In genomic region chr20:63627129-63627699, GRCh38 we compare ENCODE assay signal across 8 cellular contexts. TPM values are rescaled to one million over a fixed set of nuclear protein-coding genes. Genes with fewer than 3 reads are reported as not detected.
DNase-seq lines count a peak whose midpoint lies in the region; TF ChIP-seq lines count a peak whose summit lies in the region.

No MANE protein-coding gene starts in this region.

- peak overlapping the region; percentile 98 for H3K9ac ChIP-seq in MM.1S (ENCODE audit: low read length)

- no peak for TF ChIP-seq CTCF in MM.1S (IDR thresholded peaks at IDR 0.05; ENCODE audit: low read length)
- TF ChIP-seq CTCF in suprapubic skin (IDR thresholded peaks at IDR 0.05): no peak

- H3K27me3 ChIP-seq in MM.1S (replicated peaks; ENCODE audit: insufficient read depth, low read length): no peaks in the 10 kb centered on the region
- H3K27me3 ChIP-seq in suprapubic skin: no peaks in the 10 kb centered on the region

- WGBS in suprapubic skin: 0% methylated on average over 5 of the region's 64 CpGs

- in situ Hi-C loops in SK-MEL-5 (cut with HindIII; ENCODE audit: low pct_unique_long_range_greater_than_20kb, low sequenced_read_pairs): no loop called here

- peak overlapping the region; percentile 87 for H3K4me3 ChIP-seq in MM.1S (ENCODE audit: low read length)
- H3K4me3 ChIP-seq in suprapubic skin: peak overlapping the region; percentile 98

- peak overlapping the region; percentile 49; the same call in 1 of the 2 replicates for H3K27ac ChIP-seq in MM.1S (ENCODE audit: low read length)
- peak overlapping the region; percentile 93 for H3K27ac ChIP-seq in suprapubic skin

- peaks cover 54% of the 10 kb centered on the region for H3K79me2 ChIP-seq in MM.1S (ENCODE audit: low read length)

- H3K27me3 Mint-ChIP-seq in activated naive CD4-positive, alpha-beta T cell treated with anti-CD3 and anti-CD28 coated beads, Interleukin-2, amount 10 ng/mL, durations not matched to agents 7 days and 5 days: no peaks in the 10 kb centered on the region

- H3K36me3 Mint-ChIP-seq in activated naive CD4-positive, alpha-beta T cell treated with anti-CD3 and anti-CD28 coated beads, Interleukin-2, amount 10 ng/mL, durations not matched to agents 7 days and 5 days: peaks cover 34% of the 10 kb centered on the region

- no peaks in the 10 kb centered on the region for H3K9me3 Mint-ChIP-seq in activated naive CD4-positive, alpha-beta T cell treated with anti-CD3 and anti-CD28 coated beads, Interleukin-2, amount 10 ng/mL, durations not matched to agents 7 days and 5 days

- peak in 1 of 2 donors; percentile 40 for TF ChIP-seq POLR2A in suprapubic skin (IDR thresholded peaks at IDR 0.05)

- H3F3A ChIP-seq in MM.1S (ENCODE audit: insufficient read depth, low read length): no peaks in the 10 kb centered on the region

- H3K4me2 ChIP-seq in MM.1S (ENCODE audit: low read depth, low read length): peak overlapping the region; percentile 91

- peak overlapping the region; percentile 99 for H3K4me3 Mint-ChIP-seq in activated naive CD4-positive, alpha-beta T cell treated with anti-CD3 and anti-CD28 coated beads, Interleukin-2, amount 10 ng/mL, durations not matched to agents 7 days and 5 days

- no peaks in the 10 kb centered on the region for H3K9me2 ChIP-seq in MM.1S (replicated peaks; ENCODE audit: insufficient read depth, low read length)

- H4K20me1 ChIP-seq in MM.1S (ENCODE audit: insufficient read depth, low read length): peaks cover 3% of the 10 kb centered on the region; the same call in 1 of the 2 replicates

- CTCF ChIA-PET in activated naive CD4-positive, alpha-beta T cell treated with anti-CD3 and anti-CD28 coated beads, Interleukin-2, amount 10 ng/mL, durations not matched to agents 7 days and 5 days (lab: Charles Lee): interaction anchor here (0.7 to 2.4 kb wide), 4 partner anchors 9 to 90 kb away, joined by 3 to 17 read pairs (median 3); partner anchors contain the start of gene PTK6

- peak; percentile 99 for DNase-seq in GM03348 (ENCODE audit: low spot score)
- peak; percentile 93 for DNase-seq in HCEC 1CT
- DNase-seq in MM.1S: peak; percentile 95
- DNase-seq in SK-MEL-5 (ENCODE audit: low read depth, low spot score): peak; percentile 93
- peak; percentile 94 for DNase-seq in activated naive CD4-positive, alpha-beta T cell treated with anti-CD3 and anti-CD28 coated beads, Interleukin-2, amount 10 ng/mL, durations not matched to agents 7 days and 5 days
- peak; percentile 97 for DNase-seq in germinal center (ENCODE audit: low spot score)
- DNase-seq in nucleus accumbens (lab: John Stamatoyannopoulos, UW): peak in 52 of 56 donors; percentile 44 to 93 (median 84)
- DNase-seq in suprapubic skin (ENCODE audit: low spot score in 2 of 2): peak; percentile 97 to 98

- peak overlapping the region; percentile 77 for H2AFZ ChIP-seq in MM.1S (ENCODE audit: low read length)

- peaks cover 46% of the 10 kb centered on the region for H3K4me1 Mint-ChIP-seq in activated naive CD4-positive, alpha-beta T cell treated with anti-CD3 and anti-CD28 coated beads, Interleukin-2, amount 10 ng/mL, durations not matched to agents 7 days and 5 days

- no peak for TF ChIP-seq EP300 in suprapubic skin (IDR thresholded peaks at IDR 0.05)

- peak overlapping the region; percentile 98 for H3K27ac Mint-ChIP-seq in activated naive CD4-positive, alpha-beta T cell treated with anti-CD3 and anti-CD28 coated beads, Interleukin-2, amount 10 ng/mL, durations not matched to agents 7 days and 5 days

- H3K4me1 ChIP-seq in MM.1S (ENCODE audit: low read length) (no peaks in the 10 kb centered on the region), suprapubic skin (peaks cover 34% of the 10 kb centered on the region)

- H3K36me3 ChIP-seq in MM.1S (replicated peaks; ENCODE audit: insufficient read depth, low read length) (no peaks in the 10 kb centered on the region), suprapubic skin (no peaks in the 10 kb centered on the region)

- H3K9me3 ChIP-seq in MM.1S (replicated peaks; ENCODE audit: insufficient read depth, low read length) (no peaks in the 10 kb centered on the region), suprapubic skin (no peaks in the 10 kb centered on the region)

RNA-seq across cellular contexts. Expression of gene GMEB2, which starts 0.3 kb away (rescaled TPM):
- 8.5 and 10.5 TPM in 2 replicates for total RNA-seq in SK-MEL-5 (2014; rRNA removed; shearing (Covaris generic))
- polyA plus RNA-seq in SK-MEL-5 (2015; cell fraction: cytosol; rRNA removed): 14.8 and 22.5 TPM in 2 replicates
- polyA plus RNA-seq in SK-MEL-5 (2015; cell fraction: nucleus; rRNA removed): 17.0 and 24.3 TPM in 2 replicates
- total RNA-seq in suprapubic skin: 10 to 100 TPM; 15.5 to 18.5 (median 16.4) TPM

RNA-seq across cellular contexts. Expression of gene STMN3, which starts 26.0 kb away (rescaled TPM):
- total RNA-seq in SK-MEL-5 (2014; rRNA removed; shearing (Covaris generic)): 34.2 TPM in 2 replicates
- 39.0 and 43.4 TPM in 2 replicates for polyA plus RNA-seq in SK-MEL-5 (2015; cell fraction: cytosol; rRNA removed)
- 32.7 and 34.1 TPM in 2 replicates for polyA plus RNA-seq in SK-MEL-5 (2015; cell fraction: nucleus; rRNA removed)
- 10 to 100 TPM; 14.2 to 20.7 (median 17.0) TPM for total RNA-seq in suprapubic skin

RNA-seq across cellular contexts. Expression of gene RTEL1, which starts 30.9 kb away (rescaled TPM):
- total RNA-seq in SK-MEL-5 (2014; rRNA removed; shearing (Covaris generic)): 8.4 and 12.5 TPM in 2 replicates
- polyA plus RNA-seq in SK-MEL-5 (2015; cell fraction: cytosol; rRNA removed): 15.2 and 16.2 TPM in 2 replicates
- polyA plus RNA-seq in SK-MEL-5 (2015; cell fraction: nucleus; rRNA removed): 62.5 and 121 TPM in 2 replicates
- total RNA-seq in suprapubic skin: 10 to 100 TPM in 2 of 4 donors, 1 to 10 TPM in 2; 6.9 to 26.6 (median 13.9) TPM

RNA-seq across cellular contexts. Expression of gene HELZ2, which starts 53.2 kb away (rescaled TPM):
- total RNA-seq in SK-MEL-5 (2014; rRNA removed; shearing (Covaris generic)): 20.7 and 21.7 TPM in 2 replicates
- polyA plus RNA-seq in SK-MEL-5 (2015; cell fraction: cytosol; rRNA removed): 20.0 and 28.0 TPM in 2 replicates
- polyA plus RNA-seq in SK-MEL-5 (2015; cell fraction: nucleus; rRNA removed): 48.4 and 49.2 TPM in 2 replicates
- 10 to 100 TPM; 22.8 to 36.6 (median 31.8) TPM for total RNA-seq in suprapubic skin

Comparison
In these comparisons a context has a peak if more than half of its experiments do, and no peak if none do; other contexts are left out.
1. Peak in every context shown above with its lines: DNase-seq, H3K4me3 ChIP-seq and H3K27ac ChIP-seq.